In genomic region chr15:89912674-89913396, GRCh38 we compare ENCODE assay signal across 8 cellular contexts. TPM values are rescaled to one million over a fixed set of nuclear protein-coding genes. Genes with fewer than 3 reads are reported as not detected.
DNase-seq lines count a peak whose midpoint lies in the region; ATAC-seq and TF ChIP-seq lines count a peak whose summit lies in the region.

ARPIN (minus strand) TSS chr15:89912952; CDS start chr15:89912835, 117 bp downstream.

- TF ChIP-seq CTCF in Peyer's patch (IDR thresholded peaks at IDR 0.05) (peak in 1 of 6 experiments; percentile 15), liver (IDR thresholded peaks at IDR 0.05; ENCODE audit: low read depth, low read length, missing input control) (no peak)

- H3K4me1 ChIP-seq in Peyer's patch (peaks cover 0 to 15% (median 2%) of the 10 kb centered on the region in 4 donors), liver (ENCODE audit: control insufficient read depth in 4 of 4, insufficient read depth in 4 of 4, low read length in 3 of 4) (peaks cover 0 to 12% (median 6%) of the 10 kb centered on the region in 4 donors)

- DNase-seq in DMS 273 (lab: John Stamatoyannopoulos, UW; ENCODE audit: unreplicated experiment) = peak; percentile 68
- DNase-seq in DMS 273 treated with DMSO at 0.1 percent for 48 hours (lab: John Stamatoyannopoulos, UW) = no peak
- DNase-seq in Peyer's patch = peak in 2 of 3 donors; percentile 71 to 80
- peak; percentile 82 for DNase-seq in ecto neural progenitor cell (ENCODE audit: low spot score)
- peak in 1 of 2 donors; percentile 17 for DNase-seq in stimulated activated naive CD8-positive, alpha-beta T cell treated with anti-CD3 and anti-CD28 coated beads, Interleukin-15, amount 100 ng/mL, for 72 hours
- DNase-seq in activated effector memory CD4-positive, alpha-beta T cell treated with Interleukin-2 at 50 U/mL for 16 hours = no peak
- no peak for DNase-seq in NCI-H524 treated with DMSO at 0.1 percent for 48 hours (lab: John Stamatoyannopoulos, UW)

- H3K4me3 ChIP-seq in Peyer's patch = peak within 1 kb of the TSS; percentile 45 to 95 (median 70)
- H3K4me3 ChIP-seq in liver (ENCODE audit: low read depth in 1 of 3, low read length in 3 of 3) = peak within 1 kb of the TSS; percentile 69 to 80 (median 80)

- TF ChIP-seq POLR2A in Peyer's patch (IDR thresholded peaks at IDR 0.05) = no peak

- peak; percentile 82 for ATAC-seq in stimulated activated naive CD8-positive, alpha-beta T cell treated with anti-CD3 and anti-CD28 coated beads, Interleukin-15, amount 100 ng/mL, for 72 hours

- peaks cover 65% of the 10 kb centered on the region for H3K27me3 Mint-ChIP-seq in stimulated activated naive CD8-positive, alpha-beta T cell treated with anti-CD3 and anti-CD28 coated beads, Interleukin-15, amount 100 ng/mL, for 72 hours

- no peak for TF ChIP-seq RAD21 in liver (IDR thresholded peaks at IDR 0.05)

- H3K27me3 ChIP-seq in Peyer's patch (no peaks in the 10 kb centered on the region), liver (ENCODE audit: control insufficient read depth in 4 of 4, insufficient read depth in 4 of 4, low read length in 3 of 4) (no peaks in the 10 kb centered on the region)

- peak within 1 kb of the TSS; percentile 51 to 58 for H3K4me3 Mint-ChIP-seq in stimulated activated naive CD8-positive, alpha-beta T cell treated with anti-CD3 and anti-CD28 coated beads, Interleukin-15, amount 100 ng/mL, for 72 hours

- H3K9me3 Mint-ChIP-seq in stimulated activated naive CD8-positive, alpha-beta T cell treated with anti-CD3 and anti-CD28 coated beads, Interleukin-15, amount 100 ng/mL, for 72 hours = no peaks in the 10 kb centered on the region

- peak within 1 kb of the TSS; percentile 13 to 59 for H3K9ac ChIP-seq in liver (ENCODE audit: low read depth in 1 of 2, low read length in 2 of 2)

- H3K27ac ChIP-seq in Peyer's patch (peak within 1 kb of the TSS; percentile 70 to 97 (median 89)), liver (ENCODE audit: low read depth in 1 of 2, low read length in 2 of 2) (peak within 1 kb of the TSS in 1 of 2 donors; percentile 25)

- H3K36me3 ChIP-seq in Peyer's patch = peaks cover 0 to 12% (median 0%) of the 10 kb centered on the region in 3 donors
- peaks cover 0 to 2% (median 0%) of the 10 kb centered on the region in 4 donors for H3K36me3 ChIP-seq in liver (ENCODE audit: control insufficient read depth in 4 of 4, insufficient read depth in 3 of 4, low read depth in 1 of 4, low read length in 3 of 4)

- H3K27ac Mint-ChIP-seq in stimulated activated naive CD8-positive, alpha-beta T cell treated with anti-CD3 and anti-CD28 coated beads, Interleukin-15, amount 100 ng/mL, for 72 hours = no peak within 1 kb of the TSS

- H3K4me1 Mint-ChIP-seq in stimulated activated naive CD8-positive, alpha-beta T cell treated with anti-CD3 and anti-CD28 coated beads, Interleukin-15, amount 100 ng/mL, for 72 hours = peaks cover 20% of the 10 kb centered on the region

- no peaks in the 10 kb centered on the region for H3K9me3 ChIP-seq in Peyer's patch
- H3K9me3 ChIP-seq in liver (ENCODE audit: control insufficient read depth in 4 of 4, low read length in 3 of 4) = no peaks in the 10 kb centered on the region

- WGBS in liver = 10% methylated on average over 57 of the region's 57 CpGs

TF ChIP-seq in liver, 16 proteins besides CTCF, POLR2A, EP300 and RAD21:
- no peak for TF ChIP-seq JUND (IDR thresholded peaks at IDR 0.05)

RNA-seq across cellular contexts. Expression of gene ARPIN, which starts in this region (rescaled TPM):
- total RNA-seq in Peyer's patch = 10 to 100 TPM; 20.6 to 60.4 (median 50.7) TPM
- total RNA-seq in liver = 1 to 10 TPM; 3.9 to 7.2 TPM
- polyA plus RNA-seq in liver = 1 to 10 TPM; 1.6 to 3.2 TPM

Comparison
In these comparisons a context has a peak if more than half of its experiments do, and no peak if none do; other contexts are left out.
1. DNase-seq: peak in DMS 273 (single experiment), Peyer's patch (2 of 3) and ecto neural progenitor cell (single experiment); none in DMS 273 treated with DMSO at 0.1 percent for 48 hours (single experiment), activated effector memory CD4-positive, alpha-beta T cell treated with Interleukin-2 at 50 U/mL for 16 hours (single experiment) and NCI-H524 treated with DMSO at 0.1 percent for 48 hours (single experiment).